1 cellular context compared by ENCODE assay signal in genomic region chr2:147806846-147807245, GRCh38.
TF ChIP-seq lines count a peak whose summit lies in the region.

No MANE protein-coding gene starts in this region.

TF ChIP-seq in GM23338, 12 proteins besides CTCF, POLR2A, EP300 and RAD21:
- no peak for TF ChIP-seq ZNF331 (CRISPR knock-in tag; IDR thresholded peaks at IDR 0.05; ENCODE audit: low read depth)
- no peak for TF ChIP-seq EZH2phosphoT487 (IDR thresholded peaks at IDR 0.05; ENCODE audit: unreplicated experiment)
- TF ChIP-seq NANOG (IDR thresholded peaks at IDR 0.05; ENCODE audit: borderline replicate concordance): no peak
- no peak for TF ChIP-seq STAT1 (IDR thresholded peaks at IDR 0.05; ENCODE audit: unreplicated experiment)
- TF ChIP-seq CREB1 (CRISPR knock-in tag; IDR thresholded peaks at IDR 0.05; ENCODE audit: low read depth): no peak
- no peak for TF ChIP-seq JUNB (IDR thresholded peaks at IDR 0.05; ENCODE audit: unreplicated experiment)
- TF ChIP-seq POLR2AphosphoS5 (IDR thresholded peaks at IDR 0.05; ENCODE audit: low read depth): no peak
- no peak for TF ChIP-seq ZNF462 (CRISPR knock-in tag; IDR thresholded peaks at IDR 0.05)
- no peak for TF ChIP-seq REST (IDR thresholded peaks at IDR 0.05; ENCODE audit: unreplicated experiment)
- TF ChIP-seq EZH2 (IDR thresholded peaks at IDR 0.05; ENCODE audit: low read depth, unreplicated experiment): no peak
TF ChIP-seq in GM23338: peak in this region for 0.
